In the genomic region with DNA sequence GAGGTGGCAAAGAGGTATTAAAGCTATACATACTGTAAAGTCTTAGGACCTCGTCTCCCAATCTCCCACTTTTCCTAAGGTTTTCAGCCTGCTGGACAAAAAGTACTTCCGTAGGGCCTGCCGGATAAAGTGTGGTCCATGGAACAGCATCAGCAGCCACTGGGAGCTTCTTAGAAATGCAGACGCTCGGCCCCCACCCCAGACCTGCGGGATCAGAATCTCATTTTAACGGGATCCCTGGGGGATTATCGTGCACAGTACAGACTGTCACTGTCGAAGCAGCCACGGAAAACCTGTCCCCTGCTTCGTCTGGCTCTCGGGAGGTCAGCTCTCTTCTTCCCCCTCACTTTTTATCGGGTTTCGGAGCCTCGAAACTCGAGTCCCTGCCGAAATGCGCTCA, we compare ENCODE assay signal across 14 cellular contexts. TPM values are rescaled to one million over a fixed set of nuclear protein-coding genes. Genes with fewer than 3 reads are reported as not detected.
A peak's percentile ranks its signal among the peaks of the same experiment; 100 is the strongest.
DNase-seq lines count a peak whose midpoint lies in the region; ATAC-seq and TF ChIP-seq lines count a peak whose summit lies in the region.
"Had no signal": no experiment of that assay in that cellular context is flagged by ENCODE, and none has a peak within 500 bp of the region (broad histone marks: within the 10 kb centered on the region; RNA-seq: fewer than 3 reads in every experiment).

No MANE protein-coding gene starts in this region.

- H3K27me3 Mint-ChIP-seq in MCF 10A (ENCODE audit: insufficient read depth, unreplicated experiment): no peaks in the 10 kb centered on the region
- H3K27me3 Mint-ChIP-seq in activated T-cell treated with anti-CD3 and anti-CD28 coated beads, Interleukin-2, amount 50 U/mL, for 72 hours (ENCODE audit: low read depth): peaks cover 65% of the 10 kb centered on the region

- H3K36me3 ChIP-seq in HUES6 (ENCODE audit: control insufficient read depth, insufficient read depth, low read length): no peaks in the 10 kb centered on the region
- no peaks in the 10 kb centered on the region for H3K36me3 ChIP-seq in right lobe of liver
- no peaks in the 10 kb centered on the region for H3K36me3 ChIP-seq in stomach

- H3K4me1 ChIP-seq in HUES6 (ENCODE audit: control insufficient read depth, insufficient read depth, low read length) (peaks cover 7% of the 10 kb centered on the region; the same call in 1 of the 2 replicates), right lobe of liver (no peaks in the 10 kb centered on the region), stomach (peaks cover 0 to 13% (median 4%) of the 10 kb centered on the region in 4 donors)

- H3K27ac Mint-ChIP-seq in MCF 10A (ENCODE audit: low read depth, unreplicated experiment): no peak overlapping the region
- no peak overlapping the region for H3K27ac Mint-ChIP-seq in activated T-cell treated with anti-CD3 and anti-CD28 coated beads, Interleukin-2, amount 50 U/mL, for 72 hours

- H3K9me3 Mint-ChIP-seq in MCF 10A (ENCODE audit: unreplicated experiment): no peaks in the 10 kb centered on the region
- no peaks in the 10 kb centered on the region for H3K9me3 Mint-ChIP-seq in activated T-cell treated with anti-CD3 and anti-CD28 coated beads, Interleukin-2, amount 50 U/mL, for 72 hours

- TF ChIP-seq EP300 in stomach (IDR thresholded peaks at IDR 0.05): no peak

- POLR2A ChIA-PET in MCF 10A (lab: Yijun Ruan, JAX): no interaction called here

- H3K9me3 ChIP-seq in HUES6 (ENCODE audit: control insufficient read depth, insufficient read depth, low read depth, low read length) (no peaks in the 10 kb centered on the region), right lobe of liver (no peaks in the 10 kb centered on the region), stomach (no peaks in the 10 kb centered on the region)

- H3K27ac ChIP-seq in HUES6 (ENCODE audit: low read depth, low read length) (no peak overlapping the region), right lobe of liver (no peak overlapping the region), stomach (peak overlapping the region in 2 of 5 donors; percentile 49 to 51)

- 17% methylated on average over 5 of the region's 18 CpGs for WGBS in right lobe of liver (ENCODE audit: insufficient coverage, low coverage, low lambda C conversion rate, missing lambda C conversion rate)
- WGBS in stomach, 5 donors: 4 to 36% (median 6%) methylated on average over 3 to 18 of the region's 18 CpGs

- CTCF ChIA-PET in MCF 10A (lab: Yijun Ruan, JAX): interaction anchor here (0.6 kb wide), 1 partner anchor 173 kb away, joined by 4 read pairs; no protein-coding TSS in a partner anchor

- intact Hi-C loops in MCF 10A (cut with micrococcal nuclease): loop anchor here (10.0 kb wide), 1 partner anchor 103 kb away; no protein-coding TSS in a partner anchor
- intact Hi-C loops in right lobe of liver (cut with DNase I): loop anchor here in 1 of 2 donors (10.0 kb wide), 1 partner anchor 197 kb away; no protein-coding TSS in a partner anchor
- intact Hi-C loops in stomach (cut with DNase I; ENCODE audit: low total_unique reads): no loop called here

- no peak for ATAC-seq in right lobe of liver
- no peak for ATAC-seq in activated T-cell treated with anti-CD3 and anti-CD28 coated beads, Interleukin-2, amount 50 U/mL, for 72 hours (replicated peaks in 1 of 2)
- no peak for ATAC-seq in HG03196 (IDR thresholded peaks at IDR 0.05; ENCODE audit: unreplicated experiment)
- ATAC-seq in GM21825 (IDR thresholded peaks at IDR 0.05; ENCODE audit: unreplicated experiment): no peak
- no peak for ATAC-seq in HG02798 (IDR thresholded peaks at IDR 0.05; ENCODE audit: poor library complexity, unreplicated experiment)
- ATAC-seq: K562 had no signal

- H3K4me3 ChIP-seq in HUES6 (ENCODE audit: low read depth, low read length) (peak overlapping the region; percentile 82), right lobe of liver (peak overlapping the region; percentile 37 to 55 (median 39)), stomach (peak overlapping the region; percentile 43 to 57 (median 52))
- H3K4me3 ChIP-seq: K562 had no signal

- DNase-seq in MCF 10A (ENCODE audit: unreplicated experiment) (no peak), right lobe of liver (no peak), stomach (no peak)
- no peak for DNase-seq in activated T-cell treated with anti-CD3 and anti-CD28 coated beads, Interleukin-2, amount 50 U/mL, for 72 hours
- DNase-seq: activated CD4-positive, alpha-beta T cell treated with anti-CD3 and anti-CD28 coated beads, Interleukin-2, amount 50 U/mL, for 1 hour; COR-L47; HCEC 1CT; stimulated activated CD4-positive, alpha-beta T cell treated with anti-CD3 and anti-CD28 coated beads, Interleukin-12 subunit alpha, Interleukin-12 subunit beta, amount 100 ng/mL, for 4 hours had no signal

- TF ChIP-seq POLR2A in right lobe of liver (IDR thresholded peaks at IDR 0.05) (no peak), stomach (IDR thresholded peaks at IDR 0.05) (no peak)

- H3K27me3 ChIP-seq in HUES6 (ENCODE audit: control insufficient read depth, insufficient read depth, low read length) (peaks cover 69% of the 10 kb centered on the region), right lobe of liver (peaks cover 0 to 6% of the 10 kb centered on the region in 2 donors), stomach (peaks cover 6 to 29% (median 19%) of the 10 kb centered on the region in 3 donors)

- H3K9ac ChIP-seq in HUES6 (ENCODE audit: low read length): peak overlapping the region; percentile 65

- H3K36me3 Mint-ChIP-seq in MCF 10A (ENCODE audit: insufficient read depth, unreplicated experiment): no peaks in the 10 kb centered on the region
- H3K36me3 Mint-ChIP-seq in activated T-cell treated with anti-CD3 and anti-CD28 coated beads, Interleukin-2, amount 50 U/mL, for 72 hours (ENCODE audit: insufficient read depth in 2 of 2): peaks cover 0 to 1% of the 10 kb centered on the region in 2 donors

- peak overlapping the region; percentile 11 for H3K4me3 Mint-ChIP-seq in MCF 10A (ENCODE audit: unreplicated experiment)
- H3K4me3 Mint-ChIP-seq in activated T-cell treated with anti-CD3 and anti-CD28 coated beads, Interleukin-2, amount 50 U/mL, for 72 hours: no peak overlapping the region

- no TSS peak for BruUV-seq in MCF 10A (replicated peaks; lab: Mats Ljungman, UMichigan)

- H3K4me1 Mint-ChIP-seq in MCF 10A (ENCODE audit: insufficient read depth, unreplicated experiment): no peaks in the 10 kb centered on the region
- no peaks in the 10 kb centered on the region for H3K4me1 Mint-ChIP-seq in activated T-cell treated with anti-CD3 and anti-CD28 coated beads, Interleukin-2, amount 50 U/mL, for 72 hours (ENCODE audit: low read depth)

- TF ChIP-seq CTCF in MCF 10A (IDR thresholded peaks at IDR 0.05; ENCODE audit: unreplicated experiment) (no peak), right lobe of liver (IDR thresholded peaks at IDR 0.05) (no peak), stomach (IDR thresholded peaks at IDR 0.05) (no peak)

RNA-seq across cellular contexts. Expression of a gene that starts 0.8 kb away (rescaled TPM):
- total RNA-seq in MCF 10A (2022) (6.4 and 8.6 TPM in 2 replicates), right lobe of liver (1 to 10 TPM in 4 of 6 experiments, under 1 TPM in 2; 0.53 to 3.5 (median 2.1) TPM), stomach (10 to 100 TPM in 1 of 5 donors, 1 to 10 TPM in 3, under 1 TPM in 1; 0.29 to 25.0 (median 4.8) TPM)
- polyA plus RNA-seq in stomach: 1 to 10 TPM in 2 of 3 donors, under 1 TPM in 1; 0.30 to 1.5 (median 1.2) TPM
- total RNA-seq in activated T-cell treated with anti-CD3 and anti-CD28 coated beads, Interleukin-2, amount 50 U/mL, for 72 hours: under 1 TPM in 1 of 2 donors, not detected in 1; 0.12 TPM
- total RNA-seq: K562; T-helper 1 cell treated with Interleukin-12 subunit alpha and Interleukin-12 subunit beta and Interleukin-4 antibody, amounts not matched to agents 30 ng/mL and 1 ng/mL, for 36 hours had no signal
